Comparison of ENCODE assay signal across 14 cellular contexts in the genomic region with DNA sequence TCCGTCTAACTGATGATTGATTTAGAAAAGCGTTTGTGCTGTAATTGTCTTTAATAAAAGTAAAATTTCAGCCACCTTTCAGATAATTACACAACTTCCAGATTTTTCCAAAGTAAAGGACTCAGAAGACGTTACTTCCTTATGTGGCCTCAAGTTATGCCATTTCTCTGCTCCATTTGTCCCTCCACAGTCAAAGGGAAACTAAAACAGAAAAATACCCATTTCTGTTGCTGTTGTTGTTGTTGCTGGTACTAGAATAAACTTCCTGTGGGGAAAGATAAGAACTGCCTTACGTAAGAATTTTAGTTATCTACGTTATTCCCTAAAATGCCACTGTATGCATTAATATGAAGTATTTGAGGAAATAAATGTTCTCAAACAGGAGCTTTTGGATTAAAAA.
DNase-seq lines count a peak whose midpoint lies in the region; ATAC-seq and TF ChIP-seq lines count a peak whose summit lies in the region.
"Had no signal": no experiment of that assay in that cellular context is flagged by ENCODE, and none has a peak within 500 bp of the region (broad histone marks: within the 10 kb centered on the region; RNA-seq: fewer than 3 reads in every experiment).

No MANE protein-coding gene starts in this region.

- TF ChIP-seq CTCF in activated CD8-positive, alpha-beta T cell treated with anti-CD3 and anti-CD28 coated beads for 36 hours (IDR thresholded peaks at IDR 0.05), result no peak

- peak; percentile 69 for ATAC-seq in GM18870 (IDR thresholded peaks at IDR 0.05; ENCODE audit: unreplicated experiment)
- ATAC-seq in GM21576 (IDR thresholded peaks at IDR 0.05; ENCODE audit: unreplicated experiment), result peak; percentile 73
- ATAC-seq in HG02981 (IDR thresholded peaks at IDR 0.05; ENCODE audit: unreplicated experiment), result peak; percentile 53
- ATAC-seq in T-helper 17 cell, result no peak
- ATAC-seq in activated CD8-positive, alpha-beta T cell treated with anti-CD3 and anti-CD28 coated beads for 36 hours, result no peak
- no peak for ATAC-seq in activated T-cell treated with anti-CD3 and anti-CD28 coated beads, Interleukin-2, amount 50 U/mL, for 72 hours (replicated peaks in 1 of 2)

- intact Hi-C loops in activated CD8-positive, alpha-beta T cell treated with anti-CD3 and anti-CD28 coated beads for 36 hours (cut with micrococcal nuclease), result loop anchor here (2.0 to 10.0 kb wide), 2 partner anchors 236 to 358 kb away; partner anchors contain the start of gene CLDN1

- H3K9me3 Mint-ChIP-seq in activated CD8-positive, alpha-beta T cell treated with anti-CD3 and anti-CD28 coated beads for 36 hours, result no peaks in the 10 kb centered on the region
- no peaks in the 10 kb centered on the region for H3K9me3 Mint-ChIP-seq in activated T-cell treated with anti-CD3 and anti-CD28 coated beads, Interleukin-2, amount 50 U/mL, for 72 hours
- H3K9me3 Mint-ChIP-seq: activated naive CD4-positive, alpha-beta T cell treated with anti-CD3 and anti-CD28 coated beads, Interleukin-2, amount 50 U/mL, for 72 hours had no signal

- POLR2A ChIA-PET in activated CD8-positive, alpha-beta T cell treated with anti-CD3 and anti-CD28 coated beads for 36 hours (lab: Charles Lee), result no interaction called here

- peaks cover 24% of the 10 kb centered on the region for H3K27me3 Mint-ChIP-seq in T-helper 17 cell
- H3K27me3 Mint-ChIP-seq in activated CD8-positive, alpha-beta T cell treated with anti-CD3 and anti-CD28 coated beads for 36 hours, result peaks cover 8% of the 10 kb centered on the region
- H3K27me3 Mint-ChIP-seq in activated T-cell treated with anti-CD3 and anti-CD28 coated beads, Interleukin-2, amount 50 U/mL, for 72 hours (ENCODE audit: low read depth), result peaks cover 10% of the 10 kb centered on the region

- DNase-seq in T-helper 17 cell (no peak), KBM-7 (no peak), EL (no peak)
- DNase-seq in activated CD8-positive, alpha-beta T cell treated with anti-CD3 and anti-CD28 coated beads for 36 hours, result no peak
- no peak for DNase-seq in activated T-cell treated with anti-CD3 and anti-CD28 coated beads, Interleukin-2, amount 50 U/mL, for 72 hours
- DNase-seq: activated CD4-positive, alpha-beta T cell treated with anti-CD3 and anti-CD28 coated beads, Interleukin-2, amount 50 U/mL, for 48 hours; DND-41; upper lobe of right lung; WERI-Rb-1 had no signal

- H3K9me3 ChIP-seq in T-helper 17 cell (ENCODE audit: control insufficient read depth, low read length, poor library complexity, severe bottlenecking), result no peaks in the 10 kb centered on the region
- H3K9me3 ChIP-seq: body of pancreas, upper lobe of right lung had no signal

- H3K4me1 Mint-ChIP-seq in T-helper 17 cell, result peaks cover 2% of the 10 kb centered on the region
- H3K4me1 Mint-ChIP-seq in activated CD8-positive, alpha-beta T cell treated with anti-CD3 and anti-CD28 coated beads for 36 hours (ENCODE audit: low read depth), result peaks cover under 1% of the 10 kb centered on the region
- peaks cover 6% of the 10 kb centered on the region for H3K4me1 Mint-ChIP-seq in activated T-cell treated with anti-CD3 and anti-CD28 coated beads, Interleukin-2, amount 50 U/mL, for 72 hours (ENCODE audit: low read depth)

- peak overlapping the region; percentile 37 for H3K27ac Mint-ChIP-seq in T-helper 17 cell
- no peak overlapping the region for H3K27ac Mint-ChIP-seq in activated CD8-positive, alpha-beta T cell treated with anti-CD3 and anti-CD28 coated beads for 36 hours
- no peak overlapping the region for H3K27ac Mint-ChIP-seq in activated T-cell treated with anti-CD3 and anti-CD28 coated beads, Interleukin-2, amount 50 U/mL, for 72 hours
- H3K27ac Mint-ChIP-seq: activated naive CD4-positive, alpha-beta T cell treated with anti-CD3 and anti-CD28 coated beads, Interleukin-2, amount 50 U/mL, for 72 hours had no signal

- in situ Hi-C loops in KBM-7 (cut with MboI; ENCODE audit: low pct_unique_long_range_greater_than_20kb, low sequenced_read_pairs), result loop anchor here (25.0 kb wide), 1 partner anchor 220 kb away; no protein-coding TSS in a partner anchor

- H3K4me3 Mint-ChIP-seq in T-helper 17 cell, result no peak overlapping the region
- no peak overlapping the region for H3K4me3 Mint-ChIP-seq in activated CD8-positive, alpha-beta T cell treated with anti-CD3 and anti-CD28 coated beads for 36 hours
- H3K4me3 Mint-ChIP-seq in activated T-cell treated with anti-CD3 and anti-CD28 coated beads, Interleukin-2, amount 50 U/mL, for 72 hours, result no peak overlapping the region

- H3K36me3 Mint-ChIP-seq in T-helper 17 cell (ENCODE audit: low read depth), result no peaks in the 10 kb centered on the region
- no peaks in the 10 kb centered on the region for H3K36me3 Mint-ChIP-seq in activated CD8-positive, alpha-beta T cell treated with anti-CD3 and anti-CD28 coated beads for 36 hours (ENCODE audit: low read depth)
- no peaks in the 10 kb centered on the region for H3K36me3 Mint-ChIP-seq in activated T-cell treated with anti-CD3 and anti-CD28 coated beads, Interleukin-2, amount 50 U/mL, for 72 hours (ENCODE audit: insufficient read depth in 2 of 2)
- H3K36me3 Mint-ChIP-seq: activated naive CD4-positive, alpha-beta T cell treated with anti-CD3 and anti-CD28 coated beads, Interleukin-2, amount 50 U/mL, for 72 hours had no signal

- CTCF ChIA-PET in activated CD8-positive, alpha-beta T cell treated with anti-CD3 and anti-CD28 coated beads for 36 hours (lab: Charles Lee), result interaction anchor here (0.7 to 3.3 kb wide), 17 partner anchors 7 to 612 kb away, joined by 3 to 20 read pairs (median 4); partner anchors contain the start of gene CLDN1

Comparison
In these comparisons a context has a peak if more than half of its experiments do, and no peak if none do; other contexts are left out.
1. ATAC-seq: peak in GM18870 (single experiment), GM21576 (single experiment) and HG02981 (single experiment); none in T-helper 17 cell (single experiment), activated CD8-positive, alpha-beta T cell treated with anti-CD3 and anti-CD28 coated beads for 36 hours (single experiment) and activated T-cell treated with anti-CD3 and anti-CD28 coated beads, Interleukin-2, amount 50 U/mL, for 72 hours (0 of 2).